In genomic region chr2:148020358-148021058, GRCh38 we compare ENCODE assay signal across 8 cellular contexts. TPM values are rescaled to one million over a fixed set of nuclear protein-coding genes. Genes with fewer than 3 reads are reported as not detected.
A peak's percentile ranks its signal among the peaks of the same experiment; 100 is the strongest.
DNase-seq lines count a peak whose midpoint lies in the region; ATAC-seq and TF ChIP-seq lines count a peak whose summit lies in the region.

TSS of gene ORC4 (minus strand) at chr2:148020737. CDS start at chr2:147975958, 44,779 bp downstream.

- H3K4me3 Mint-ChIP-seq in naive thymus-derived CD4-positive, alpha-beta T cell = peak within 1 kb of the TSS; percentile 92 to 100 (median 98)
- H3K4me3 Mint-ChIP-seq in stimulated activated naive B cell treated with anti-CD40 and anti-IgM and Interleukin-4, amounts not matched to agents 10 μg/mL and 1 μg/mL and 100 μg/mL, for 72 hours = peak within 1 kb of the TSS; percentile 95 to 97

- peak; percentile 94 for ATAC-seq in naive thymus-derived CD4-positive, alpha-beta T cell
- peak; percentile 86 to 91 for ATAC-seq in stimulated activated naive B cell treated with anti-CD40 and anti-IgM and Interleukin-4, amounts not matched to agents 10 μg/mL and 1 μg/mL and 100 μg/mL, for 72 hours (replicated peaks)

- peak within 1 kb of the TSS; percentile 89 to 99 (median 97) for H3K27ac Mint-ChIP-seq in naive thymus-derived CD4-positive, alpha-beta T cell
- peak within 1 kb of the TSS; percentile 95 for H3K27ac Mint-ChIP-seq in stimulated activated naive B cell treated with anti-CD40 and anti-IgM and Interleukin-4, amounts not matched to agents 10 μg/mL and 1 μg/mL and 100 μg/mL, for 72 hours

- peak within 1 kb of the TSS; percentile 94 for H3K27ac ChIP-seq in fibroblast of lung (ENCODE audit: insufficient read depth, low read length)
- H3K27ac ChIP-seq in naive thymus-derived CD4-positive, alpha-beta T cell (ENCODE audit: low read depth, low read length) = peak within 1 kb of the TSS; percentile 91

- H3K9me3 Mint-ChIP-seq in naive thymus-derived CD4-positive, alpha-beta T cell = peaks cover 0 to 4% (median 0%) of the 10 kb centered on the region in 11 donors
- no peaks in the 10 kb centered on the region for H3K9me3 Mint-ChIP-seq in stimulated activated naive B cell treated with anti-CD40 and anti-IgM and Interleukin-4, amounts not matched to agents 10 μg/mL and 1 μg/mL and 100 μg/mL, for 72 hours

- peaks cover 85% of the 10 kb centered on the region for H3K79me2 ChIP-seq in fibroblast of lung (ENCODE audit: control insufficient read depth, insufficient read depth, low read length)

- POLR2A ChIA-PET in naive thymus-derived CD4-positive, alpha-beta T cell (lab: Charles Lee) = interaction anchor here (0.6 to 3.7 kb wide), 12 partner anchors 9 to 625 kb away, joined by 3 to 31 read pairs (median 4); no protein-coding TSS in a partner anchor

- no peaks in the 10 kb centered on the region for H3K9me3 ChIP-seq in fibroblast of lung (ENCODE audit: control insufficient read depth, insufficient read depth, low read depth, low read length)
- no peaks in the 10 kb centered on the region for H3K9me3 ChIP-seq in naive thymus-derived CD4-positive, alpha-beta T cell (ENCODE audit: control insufficient read depth in 2 of 3, low read length in 3 of 3)

- H3K4me3 ChIP-seq in fibroblast of lung (replicated peaks in 1 of 4; ENCODE audit: control extremely low read depth in 1 of 4, insufficient read depth in 1 of 4, low read depth in 3 of 4, low read length in 4 of 4) = peak within 1 kb of the TSS; percentile 69 to 93 (median 91)
- H3K4me3 ChIP-seq in naive thymus-derived CD4-positive, alpha-beta T cell (ENCODE audit: low read length) = peak within 1 kb of the TSS; percentile 89

- peaks cover 2% of the 10 kb centered on the region for H4K20me1 ChIP-seq in fibroblast of lung (ENCODE audit: control insufficient read depth, extremely low read depth, insufficient read depth, low read length)

- peak within 1 kb of the TSS; percentile 86 for H3K4me2 ChIP-seq in fibroblast of lung (ENCODE audit: extremely low read depth, insufficient read depth, low read length)

- DNase-seq in ELF-1 (ENCODE audit: low read depth, low spot score) (peak; percentile 99), GOT3 (lab: John Stamatoyannopoulos, UW) (peak; percentile 90), RPMI8226 (peak; percentile 99), fibroblast of lung (ENCODE audit: low read depth in 2 of 2) (peak; percentile 99)
- peak; percentile 94 to 97 for DNase-seq in activated T-helper 1 cell treated with anti-CD3 and anti-CD28 coated beads, Interleukin-2, amount 50 U/mL, for 16 hours (ENCODE audit: low read depth in 1 of 2, low spot score in 1 of 2)
- peak; percentile 70 to 98 (median 97) for DNase-seq in naive thymus-derived CD4-positive, alpha-beta T cell
- DNase-seq in stimulated activated naive B cell treated with anti-CD40 and anti-IgM and Interleukin-4, amounts not matched to agents 10 μg/mL and 1 μg/mL and 100 μg/mL, for 72 hours = peak; percentile 97

- intact Hi-C loops in naive thymus-derived CD4-positive, alpha-beta T cell (cut with micrococcal nuclease) = loop anchor here (1.0 to 10.0 kb wide), 16 partner anchors 30 to 1567 kb away; partner anchors contain the start of genes KIF5C (in 2 of the 2) and MMADHC (in 2 of the 2)

- H3K36me3 Mint-ChIP-seq in naive thymus-derived CD4-positive, alpha-beta T cell = peaks cover 0 to 12% (median 0%) of the 10 kb centered on the region in 5 donors
- H3K36me3 Mint-ChIP-seq in stimulated activated naive B cell treated with anti-CD40 and anti-IgM and Interleukin-4, amounts not matched to agents 10 μg/mL and 1 μg/mL and 100 μg/mL, for 72 hours = peaks cover 9 to 20% of the 10 kb centered on the region in 2 donors

- H3K27me3 Mint-ChIP-seq in naive thymus-derived CD4-positive, alpha-beta T cell = no peaks in the 10 kb centered on the region
- no peaks in the 10 kb centered on the region for H3K27me3 Mint-ChIP-seq in stimulated activated naive B cell treated with anti-CD40 and anti-IgM and Interleukin-4, amounts not matched to agents 10 μg/mL and 1 μg/mL and 100 μg/mL, for 72 hours

- peak within 1 kb of the TSS; percentile 77 for H3K9ac ChIP-seq in fibroblast of lung (ENCODE audit: insufficient read depth, low read length)

- H2AFZ ChIP-seq in fibroblast of lung (ENCODE audit: low read length) = peak within 1 kb of the TSS; percentile 100

- H3K4me1 Mint-ChIP-seq in naive thymus-derived CD4-positive, alpha-beta T cell = peaks cover 27 to 84% (median 71%) of the 10 kb centered on the region in 7 donors
- peaks cover 26 to 59% of the 10 kb centered on the region in 2 donors for H3K4me1 Mint-ChIP-seq in stimulated activated naive B cell treated with anti-CD40 and anti-IgM and Interleukin-4, amounts not matched to agents 10 μg/mL and 1 μg/mL and 100 μg/mL, for 72 hours

- H3K27me3 ChIP-seq in fibroblast of lung (ENCODE audit: control insufficient read depth, insufficient read depth, low read length) = no peaks in the 10 kb centered on the region
- no peaks in the 10 kb centered on the region for H3K27me3 ChIP-seq in naive thymus-derived CD4-positive, alpha-beta T cell (ENCODE audit: control insufficient read depth in 2 of 2, insufficient read depth in 2 of 2, low read length in 2 of 2)

- CTCF ChIA-PET in naive thymus-derived CD4-positive, alpha-beta T cell (lab: Charles Lee) = interaction anchor here (0.9 to 1.3 kb wide), 2 partner anchors 30 to 489 kb away, joined by 3 to 4 read pairs; no protein-coding TSS in a partner anchor

- peaks cover 2% of the 10 kb centered on the region for H3K4me1 ChIP-seq in fibroblast of lung (ENCODE audit: control insufficient read depth, extremely low read depth, insufficient read depth, low read length)
- H3K4me1 ChIP-seq in naive thymus-derived CD4-positive, alpha-beta T cell (ENCODE audit: control insufficient read depth in 2 of 2, insufficient read depth in 2 of 2, low read length in 2 of 2) = peaks cover 20 to 36% of the 10 kb centered on the region in 2 donors

- H3K36me3 ChIP-seq in fibroblast of lung (ENCODE audit: control insufficient read depth, insufficient read depth, low read length) = no peaks in the 10 kb centered on the region
- peaks cover 0 to 10% (median 0%) of the 10 kb centered on the region in 3 experiments for H3K36me3 ChIP-seq in naive thymus-derived CD4-positive, alpha-beta T cell (ENCODE audit: control insufficient read depth in 2 of 3, insufficient read depth in 3 of 3, low read length in 3 of 3)

- peak; percentile 62 for TF ChIP-seq CTCF in LNCAP (IDR thresholded peaks at IDR 0.05)
- TF ChIP-seq CTCF in fibroblast of lung (conservative IDR thresholded peaks at IDR 0.05 in 1 of 2, IDR thresholded peaks at IDR 0.05 in 1 of 2; ENCODE audit: low read depth in 1 of 2, low read length in 2 of 2) = peak; percentile 32 to 60

RNA-seq across cellular contexts. Expression of gene ORC4, which starts in this region (rescaled TPM):
- 21.1 and 24.3 TPM in 2 replicates for total RNA-seq in fibroblast of lung
- polyA plus RNA-seq in fibroblast of lung = 49.0 and 53.5 TPM in 2 replicates
- 21.7 and 21.8 TPM in 2 replicates for polyA plus RNA-seq in fibroblast of lung (2012)
- 0.31 and 2.3 TPM in 2 replicates for polyA minus RNA-seq in fibroblast of lung (ENCODE audit: low replicate concordance)
- 10 to 100 TPM; 34.1 to 63.7 (median 44.8) TPM for total RNA-seq in naive thymus-derived CD4-positive, alpha-beta T cell
- 10 to 100 TPM; 46.5 to 46.9 TPM for polyA plus RNA-seq in naive thymus-derived CD4-positive, alpha-beta T cell

Comparison
In these comparisons a context has a peak if more than half of its experiments do, and no peak if none do; other contexts are left out.
1. Peak in every context shown above with its lines: DNase-seq, ATAC-seq, H3K4me3 ChIP-seq and H3K27ac ChIP-seq.